Comparison of ENCODE assay signal across 8 cellular contexts in genomic region chr21:31604591-31605190, GRCh38. TPM values are rescaled to one million over a fixed set of nuclear protein-coding genes. Genes with fewer than 3 reads are reported as not detected.
A peak's percentile ranks its signal among the peaks of the same experiment; 100 is the strongest.
DNase-seq lines count a peak whose midpoint lies in the region; ATAC-seq and TF ChIP-seq lines count a peak whose summit lies in the region.

No MANE protein-coding gene starts in this region.

- intact Hi-C loops in Right ventricle myocardium superior (cut with DNase I) (loop anchor here (5.0 kb wide), 2 partner anchors 407 to 507 kb away; no protein-coding TSS in a partner anchor), uterus (cut with DNase I; ENCODE audit: low total_unique reads) (no loop called here)

- no peaks in the 10 kb centered on the region for H3K9me3 ChIP-seq in uterus

- no peak overlapping the region for H3K4me3 Mint-ChIP-seq in progenitor cell of endocrine pancreas (ENCODE audit: low read depth)

- H3K27ac Mint-ChIP-seq in progenitor cell of endocrine pancreas = no peak overlapping the region

- H3K36me3 ChIP-seq in uterus = no peaks in the 10 kb centered on the region

- no peak overlapping the region for H3K4me3 ChIP-seq in uterus

- no peaks in the 10 kb centered on the region for H3K4me1 Mint-ChIP-seq in progenitor cell of endocrine pancreas (ENCODE audit: low read depth)

- no peak for TF ChIP-seq POLR2A in uterus (IDR thresholded peaks at IDR 0.05)

- H3K27me3 Mint-ChIP-seq in progenitor cell of endocrine pancreas = no peaks in the 10 kb centered on the region

- H3K27me3 ChIP-seq in uterus = no peaks in the 10 kb centered on the region

- no peaks in the 10 kb centered on the region for H3K36me3 Mint-ChIP-seq in progenitor cell of endocrine pancreas (ENCODE audit: insufficient read depth)

- H3K27ac ChIP-seq in uterus = no peak overlapping the region

- peak; percentile 70 for ATAC-seq in GM19467 (IDR thresholded peaks at IDR 0.05; ENCODE audit: unreplicated experiment)
- peak; percentile 95 for ATAC-seq in SK-N-SH treated with all-trans-retinoic acid at 6 μM for 48 hours
- ATAC-seq in Right ventricle myocardium superior (ENCODE audit: poor library complexity) = peak; percentile 82

- no peaks in the 10 kb centered on the region for H3K9me3 Mint-ChIP-seq in progenitor cell of endocrine pancreas (ENCODE audit: low read depth)

- TF ChIP-seq CTCF in progenitor cell of endocrine pancreas (IDR thresholded peaks at IDR 0.05; ENCODE audit: unreplicated experiment) (peak; percentile 94), uterus (IDR thresholded peaks at IDR 0.05) (peak; percentile 67 to 80 (median 74))

- H3K4me1 ChIP-seq in uterus = no peaks in the 10 kb centered on the region

- peak; percentile 82 for DNase-seq in CD1c-positive myeloid dendritic cell (ENCODE audit: extremely low spot score)
- peak; percentile 52 for DNase-seq in NCI-H1048 (lab: John Stamatoyannopoulos, UW)
- peak; percentile 73 for DNase-seq in activated naive CD4-positive, alpha-beta T cell treated with anti-CD3 and anti-CD28 coated beads, Interleukin-2, amount 50 U/mL, for 16 hours
- DNase-seq in Right ventricle myocardium superior = peak; percentile 78
- peak; percentile 41 for DNase-seq in progenitor cell of endocrine pancreas (ENCODE audit: low spot score, unreplicated experiment)
- DNase-seq in uterus = peak; percentile 38 to 43

TF ChIP-seq in SK-N-SH treated with all-trans-retinoic acid at 6 μM for 48 hours, 23 proteins besides CTCF, POLR2A, EP300 and RAD21:
- TF ChIP-seq ZNF565 (CRISPR knock-in tag; conservative IDR thresholded peaks at IDR 0.05; ENCODE audit: low read depth) = no peak
- TF ChIP-seq RARB (CRISPR knock-in tag; IDR thresholded peaks at IDR 0.05) = no peak
- no peak for TF ChIP-seq ZFP30 (CRISPR knock-in tag; IDR thresholded peaks at IDR 0.05)
- TF ChIP-seq SNAI2 (CRISPR knock-in tag; IDR thresholded peaks at IDR 0.05) = no peak
- TF ChIP-seq ARNTL (CRISPR knock-in tag; IDR thresholded peaks at IDR 0.05; ENCODE audit: borderline replicate concordance, low read depth) = no peak
- no peak for TF ChIP-seq ESRRG (CRISPR knock-in tag; IDR thresholded peaks at IDR 0.05)
- TF ChIP-seq ZNF8 (CRISPR knock-in tag; IDR thresholded peaks at IDR 0.05) = no peak
- no peak for TF ChIP-seq ZNF70 (CRISPR knock-in tag; IDR thresholded peaks at IDR 0.05)
- no peak for TF ChIP-seq POU6F1 (CRISPR knock-in tag; IDR thresholded peaks at IDR 0.05; ENCODE audit: borderline replicate concordance, low read depth)
- TF ChIP-seq CREB5 (CRISPR knock-in tag; IDR thresholded peaks at IDR 0.05; ENCODE audit: low read depth) = no peak
- TF ChIP-seq TSHZ2 (CRISPR knock-in tag; IDR thresholded peaks at IDR 0.05) = no peak
- no peak for TF ChIP-seq OSR1 (CRISPR knock-in tag; IDR thresholded peaks at IDR 0.05)
- TF ChIP-seq CSDC2 (CRISPR knock-in tag; IDR thresholded peaks at IDR 0.05) = no peak
- TF ChIP-seq BACH2 (CRISPR knock-in tag; IDR thresholded peaks at IDR 0.05; ENCODE audit: borderline replicate concordance) = no peak
- no peak for TF ChIP-seq PATZ1 (CRISPR knock-in tag; IDR thresholded peaks at IDR 0.05; ENCODE audit: borderline replicate concordance)

RNA-seq across cellular contexts. Expression of gene SOD1, which starts 54.8 kb away (rescaled TPM):
- total RNA-seq in Right ventricle myocardium superior (445 TPM), progenitor cell of endocrine pancreas (164 and 176 TPM in 2 replicates), uterus (100 to 1,000 TPM in 3 of 4 donors, 10 to 100 TPM in 1; 87.6 to 156 (median 140) TPM)
